12 cellular contexts compared by ENCODE assay signal in genomic region chr4:124937993-124938392, GRCh38.
A peak's percentile ranks its signal among the peaks of the same experiment; 100 is the strongest.
DNase-seq lines count a peak whose midpoint lies in the region; ATAC-seq and TF ChIP-seq lines count a peak whose summit lies in the region.
"Had no signal": no experiment of that assay in that cellular context is flagged by ENCODE, and none has a peak within 500 bp of the region (broad histone marks: within the 10 kb centered on the region; RNA-seq: fewer than 3 reads in every experiment).

No MANE protein-coding gene starts in this region.

- H3K27me3 ChIP-seq in RWPE2 (ENCODE audit: insufficient read depth, poor library complexity, severe bottlenecking): no peaks in the 10 kb centered on the region
- H3K27me3 ChIP-seq in left lung: no peaks in the 10 kb centered on the region
- no peaks in the 10 kb centered on the region for H3K27me3 ChIP-seq in thyroid gland

- intact Hi-C loops in left lung (cut with DNase I): no loop called here
- intact Hi-C loops in thyroid gland (cut with DNase I): no loop called here

- peaks cover 47% of the 10 kb centered on the region for H3K4me1 ChIP-seq in RWPE2 (ENCODE audit: insufficient read depth, poor library complexity, severe bottlenecking)
- peaks cover 3% of the 10 kb centered on the region in 2 donors for H3K4me1 ChIP-seq in left lung
- H3K4me1 ChIP-seq in thyroid gland: peaks cover 36 to 54% of the 10 kb centered on the region in 2 donors

- H3K9me3 ChIP-seq in RWPE2 (ENCODE audit: severe bottlenecking) (no peaks in the 10 kb centered on the region), left lung (no peaks in the 10 kb centered on the region), thyroid gland (no peaks in the 10 kb centered on the region)
- H3K9me3 ChIP-seq: HAP-1 had no signal

- TF ChIP-seq CTCF in RWPE2 (IDR thresholded peaks at IDR 0.05; ENCODE audit: poor library complexity, severe bottlenecking) (no peak), left lung (IDR thresholded peaks at IDR 0.05) (no peak), thyroid gland (IDR thresholded peaks at IDR 0.05) (no peak)

- DNase-seq in NCI-H510A (lab: John Stamatoyannopoulos, UW) (peak; percentile 39), RWPE2 (ENCODE audit: low spot score) (no peak), left lung (peak in 1 of 2 donors; percentile 56), thyroid gland (peak; percentile 18 to 38), NCI-H226 (no peak), activated gamma-delta T cell treated with Interleukin-2 at 50 U/mL for 16 hours (no peak)
- DNase-seq: CD4-positive, CD25-positive, alpha-beta regulatory T cell; NCI-H2081 treated with DMSO at 0.1 percent for 48 hours; NCI-H748 treated with DMSO at 0.1 percent for 48 hours had no signal

- H3K4me3 ChIP-seq in RWPE2 (ENCODE audit: severe bottlenecking): no peak overlapping the region
- H3K4me3 ChIP-seq in left lung: no peak overlapping the region
- no peak overlapping the region for H3K4me3 ChIP-seq in thyroid gland (replicated peaks in 1 of 3)
- H3K4me3 ChIP-seq: HAP-1, SK-N-MC had no signal

- no peak for TF ChIP-seq POLR2A in thyroid gland (IDR thresholded peaks at IDR 0.05)

- 40 to 54% methylated on average over 4 to 5 of the region's 5 CpGs for WGBS in thyroid gland, 2 donors

- H3K27ac ChIP-seq in RWPE2 (ENCODE audit: poor library complexity, severe bottlenecking): peak overlapping the region; percentile 99
- H3K27ac ChIP-seq in left lung: no peak overlapping the region
- peak overlapping the region; percentile 66 to 72 (median 68) for H3K27ac ChIP-seq in thyroid gland
- H3K27ac ChIP-seq: SK-N-MC had no signal

- ATAC-seq in RWPE2 (ENCODE audit: low read depth) (no peak), left lung (peak; percentile 58), HG03460 (IDR thresholded peaks at IDR 0.05; ENCODE audit: unreplicated experiment) (no peak)

- H3K36me3 ChIP-seq in RWPE2 (ENCODE audit: low read depth) (no peaks in the 10 kb centered on the region), left lung (no peaks in the 10 kb centered on the region), thyroid gland (no peaks in the 10 kb centered on the region)
- H3K36me3 ChIP-seq: HAP-1 had no signal

Comparison
In these comparisons a context has a peak if more than half of its experiments do, and no peak if none do; other contexts are left out.
1. DNase-seq: peak in NCI-H510A (single experiment) and thyroid gland (2 of 2); none in RWPE2 (single experiment), NCI-H226 (single experiment) and activated gamma-delta T cell treated with Interleukin-2 at 50 U/mL for 16 hours (single experiment).
2. H3K27ac ChIP-seq: peak in RWPE2 (single experiment) and thyroid gland (3 of 3); none in left lung (0 of 2).